In genomic region chr1:157043685-157044084, GRCh38 we compare ENCODE assay signal across 12 cellular contexts. TPM values are rescaled to one million over a fixed set of nuclear protein-coding genes. Genes with fewer than 3 reads are reported as not detected.
DNase-seq lines count a peak whose midpoint lies in the region; ATAC-seq and TF ChIP-seq lines count a peak whose summit lies in the region.
"Had no signal": no experiment of that assay in that cellular context is flagged by ENCODE, and none has a peak within 500 bp of the region (broad histone marks: within the 10 kb centered on the region; RNA-seq: fewer than 3 reads in every experiment).

No MANE protein-coding gene starts in this region.

- H2AK5ac ChIP-seq in neuronal stem cell (ENCODE audit: low read depth, low read length): no peak overlapping the region

- intact Hi-C loops in CD14-positive monocyte (cut with micrococcal nuclease): no loop called here

- no peak overlapping the region for H3K4ac ChIP-seq in neuronal stem cell (ENCODE audit: low read length)

- H3K9ac ChIP-seq in neuronal stem cell (ENCODE audit: low read depth, low read length, poor library complexity): no peak overlapping the region

- H3K27me3 ChIP-seq in neuronal stem cell (ENCODE audit: control insufficient read depth in 3 of 3, insufficient read depth in 3 of 3, low read depth in 1 of 3, low read length in 3 of 3): no peaks in the 10 kb centered on the region

- H3K36me3 ChIP-seq in neuronal stem cell (replicated peaks in 1 of 2; ENCODE audit: control insufficient read depth in 2 of 2, insufficient read depth in 2 of 2, low read length in 2 of 2): peaks cover 0 to 14% of the 10 kb centered on the region in 2 donors

- H3K9me3 ChIP-seq in neuronal stem cell (replicated peaks in 1 of 2; ENCODE audit: control insufficient read depth in 2 of 2, insufficient read depth in 1 of 2, low read depth in 1 of 2, low read length in 2 of 2): no peaks in the 10 kb centered on the region

- H3K4me2 ChIP-seq in neuronal stem cell (ENCODE audit: insufficient read depth, low read length, poor library complexity, severe bottlenecking): peak overlapping the region; percentile 41

- H4K91ac ChIP-seq in neuronal stem cell (ENCODE audit: low read depth, low read length, poor library complexity): no peak overlapping the region

- H3K23ac ChIP-seq in neuronal stem cell (ENCODE audit: low read depth, low read length, poor library complexity): no peak overlapping the region

- H2AFZ ChIP-seq in neuronal stem cell (ENCODE audit: low read length): no peak overlapping the region

- WGBS in neuronal stem cell (ENCODE audit: extremely low coverage in 2 of 2, insufficient read length in 2 of 2, insufficient replicate concordance in 1 of 2), 2 donors: no CpG with 5 or more reads among the region's 2 CpGs

- peaks cover 68% of the 10 kb centered on the region for H3K4me1 Mint-ChIP-seq in CD14-positive monocyte

- peaks cover 2 to 3% (median 3%) of the 10 kb centered on the region in 3 donors for H3K27me3 Mint-ChIP-seq in CD14-positive monocyte (ENCODE audit: low read depth in 3 of 3)

- peaks cover 11 to 17% of the 10 kb centered on the region in 2 donors for H3K4me1 ChIP-seq in neuronal stem cell (ENCODE audit: control insufficient read depth in 2 of 2, insufficient read depth in 1 of 2, low read depth in 1 of 2, low read length in 2 of 2)

- H3K79me1 ChIP-seq in neuronal stem cell (ENCODE audit: low read depth, low read length): peaks cover 2% of the 10 kb centered on the region

- peak overlapping the region; percentile 62 to 95 for H3K4me3 Mint-ChIP-seq in CD14-positive monocyte

- DNase-seq in CD14-positive monocyte (ENCODE audit: low spot score): no peak
- peak; percentile 11 for DNase-seq in NCI-H69 (lab: John Stamatoyannopoulos, UW)
- DNase-seq in epithelial cell of proximal tubule (ENCODE audit: low read depth): no peak
- DNase-seq in neuronal stem cell (ENCODE audit: low spot score): no peak
- DNase-seq in GM19240 (ENCODE audit: insufficient read length, low spot score): no peak
- DNase-seq in stimulated activated CD4-positive, alpha-beta T cell treated with anti-CD3 and anti-CD28 coated beads, Interleukin-4, amount 100 ng/mL, for 4 hours: no peak
- DNase-seq in activated naive CD4-positive, alpha-beta T cell treated with anti-CD3 and anti-CD28 coated beads, Interleukin-2, amount 50 U/mL, for 72 hours (ENCODE audit: low spot score in 2 of 2): no peak
- DNase-seq: activated effector memory CD4-positive, alpha-beta T cell treated with anti-CD3 and anti-CD28 coated beads, Interleukin-2, amount 50 U/mL, for 16 hours; DND-41; NCI-H187 treated with DMSO at 0.1 percent for 48 hours; T-helper 1 cell had no signal

- H3K27ac ChIP-seq in neuronal stem cell (replicated peaks; ENCODE audit: low read length): no peak overlapping the region

- peak overlapping the region in 2 of 7 donors; percentile 59 to 79 for H3K27ac Mint-ChIP-seq in CD14-positive monocyte
- H3K27ac Mint-ChIP-seq in activated naive CD4-positive, alpha-beta T cell treated with anti-CD3 and anti-CD28 coated beads, Interleukin-2, amount 50 U/mL, for 72 hours: no peak overlapping the region

- H3K36me3 Mint-ChIP-seq in CD14-positive monocyte: peaks cover 16 to 17% of the 10 kb centered on the region in 2 donors
- peaks cover 0 to 6% of the 10 kb centered on the region in 2 donors for H3K36me3 Mint-ChIP-seq in activated naive CD4-positive, alpha-beta T cell treated with anti-CD3 and anti-CD28 coated beads, Interleukin-2, amount 50 U/mL, for 72 hours

- no peak overlapping the region for H2BK12ac ChIP-seq in neuronal stem cell (ENCODE audit: low read length)

- H3K18ac ChIP-seq in neuronal stem cell (ENCODE audit: low read length): no peak overlapping the region

- ATAC-seq in GM18909 (IDR thresholded peaks at IDR 0.05; ENCODE audit: poor library complexity, unreplicated experiment): no peak
- ATAC-seq in activated naive CD4-positive, alpha-beta T cell treated with anti-CD3 and anti-CD28 coated beads, Interleukin-2, amount 50 U/mL, for 72 hours: no peak

- no peak overlapping the region for H2BK15ac ChIP-seq in neuronal stem cell (ENCODE audit: low read length)

- no peak for TF ChIP-seq CTCF in CD14-positive monocyte (IDR thresholded peaks at IDR 0.05)
- TF ChIP-seq CTCF in epithelial cell of proximal tubule (conservative IDR thresholded peaks at IDR 0.05; ENCODE audit: low read depth, low read length): no peak

- no peak overlapping the region for H2BK5ac ChIP-seq in neuronal stem cell (ENCODE audit: low read length)

- H3K9me3 Mint-ChIP-seq in CD14-positive monocyte: no peaks in the 10 kb centered on the region
- H3K9me3 Mint-ChIP-seq in activated naive CD4-positive, alpha-beta T cell treated with anti-CD3 and anti-CD28 coated beads, Interleukin-2, amount 50 U/mL, for 72 hours: no peaks in the 10 kb centered on the region

- H2BK120ac ChIP-seq in neuronal stem cell (ENCODE audit: low read depth, low read length): no peak overlapping the region

- no peak overlapping the region for H4K8ac ChIP-seq in neuronal stem cell (ENCODE audit: low read depth, low read length)

- peak overlapping the region; percentile 83 for H3K4me3 ChIP-seq in epithelial cell of proximal tubule (ENCODE audit: low read depth, low read length)
- peak overlapping the region; percentile 63 to 82 for H3K4me3 ChIP-seq in neuronal stem cell (ENCODE audit: low read length in 2 of 2)

- no peak overlapping the region for H3K14ac ChIP-seq in neuronal stem cell (ENCODE audit: low read length)

RNA-seq across cellular contexts. Expression of gene ARHGEF11, which starts 1.9 kb away (rescaled TPM):
- 10 to 100 TPM; 17.0 to 17.7 TPM for polyA plus RNA-seq in CD14-positive monocyte
- 15.9 and 19.3 TPM in 2 replicates for total RNA-seq in epithelial cell of proximal tubule
- polyA plus RNA-seq in neuronal stem cell (2013, experiment 1 of 2): 14.5 TPM
- polyA plus RNA-seq in neuronal stem cell (2013, experiment 2 of 2): 14.6 TPM
- total RNA-seq in activated naive CD4-positive, alpha-beta T cell treated with anti-CD3 and anti-CD28 coated beads, Interleukin-2, amount 50 U/mL, for 72 hours: 1 to 10 TPM; 3.5 to 5.8 TPM

RNA-seq across cellular contexts. Expression of gene ETV3L, which starts 55.9 kb away (rescaled TPM):
- polyA plus RNA-seq in CD14-positive monocyte: under 1 TPM in 1 of 2 donors, not detected in 1; 0.26 TPM
- total RNA-seq in epithelial cell of proximal tubule: not detected in 2 replicates
- 0.04 TPM for polyA plus RNA-seq in neuronal stem cell (2013, experiment 1 of 2)
- 0.03 TPM for polyA plus RNA-seq in neuronal stem cell (2013, experiment 2 of 2)
- total RNA-seq in activated naive CD4-positive, alpha-beta T cell treated with anti-CD3 and anti-CD28 coated beads, Interleukin-2, amount 50 U/mL, for 72 hours: not detected
